33 cellular contexts compared by ENCODE assay signal in the genomic region with DNA sequence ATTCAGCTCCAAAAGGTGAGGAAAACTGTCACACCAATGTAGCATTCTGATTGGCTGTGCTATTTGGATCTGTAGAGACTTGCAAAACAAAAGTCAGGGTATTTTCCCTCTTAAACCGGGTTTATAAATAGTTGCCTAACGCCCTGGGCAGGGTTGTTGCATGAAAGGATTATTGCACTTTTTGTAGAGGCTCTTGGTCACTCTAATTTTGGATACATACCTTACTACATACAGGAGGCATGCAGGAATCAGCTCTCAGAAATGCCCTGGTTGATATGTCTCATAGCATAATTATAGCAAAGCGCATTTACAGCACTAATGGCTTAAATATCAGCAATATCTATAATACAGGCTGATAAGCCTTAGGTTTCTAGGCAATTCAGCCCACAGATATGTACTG.
"Had no signal": no experiment of that assay in that cellular context is flagged by ENCODE, and none has a peak within 500 bp of the region (broad histone marks: within the 10 kb centered on the region; RNA-seq: fewer than 3 reads in every experiment).

No MANE protein-coding gene starts in this region.

- ATAC-seq: activated CD8-positive, alpha-beta T cell treated with anti-CD3 and anti-CD28 coated beads for 36 hours; activated naive CD8-positive, alpha-beta T cell treated with anti-CD3 and anti-CD28 coated beads, Interleukin-2, amount 50 U/mL, for 24 hours; body of pancreas had no signal

- DNase-seq: activated B cell treated with CpG ODN at 0.5 μM for 24 hours; activated CD4-positive, alpha-beta memory T cell treated with anti-CD3 and anti-CD28 coated beads for 36 hours; activated CD4-positive, alpha-beta T cell treated with anti-CD3 and anti-CD28 coated beads for 4 hours; activated CD4-positive, alpha-beta T cell treated with anti-CD3 and anti-CD28 coated beads, Interleukin-2, amount 10 ng/mL, durations not matched to agents 24 days and 14 days; activated CD4-positive, alpha-beta T cell treated with anti-CD3 and anti-CD28 coated beads, Interleukin-2, amount 50 U/mL, for 1 hour; activated CD4-positive, alpha-beta T cell treated with anti-CD3 and anti-CD28 coated beads, Interleukin-2, amount 50 U/mL, for 4 hours; activated CD4-positive, CD25-positive, alpha-beta regulatory T cell treated with anti-CD3 and anti-CD28 coated beads, Interleukin-2, amount 50 U/mL, for 72 hours; activated CD8-positive, alpha-beta memory T cell treated with anti-CD3 and anti-CD28 coated beads, Interleukin-2, amount 50 U/mL, for 4 hours; activated CD8-positive, alpha-beta T cell treated with anti-CD3 and anti-CD28 coated beads for 36 hours; activated effector memory CD4-positive, alpha-beta T cell treated with Interleukin-2 at 50 U/mL for 16 hours; activated gamma-delta T cell; activated naive CD4-positive, alpha-beta T cell treated with anti-CD3 and anti-CD28 coated beads, Interleukin-2, amount 10 ng/mL, durations not matched to agents 7 days and 5 days; activated naive CD4-positive, alpha-beta T cell treated with Interleukin-2 at 50 U/mL for 16 hours; activated naive CD8-positive, alpha-beta T cell treated with anti-CD3 and anti-CD28 coated beads, Interleukin-2, amount 10 ng/mL, durations not matched to agents 7 days and 5 days; activated naive CD8-positive, alpha-beta T cell treated with anti-CD3 and anti-CD28 coated beads, Interleukin-2, amount 50 U/mL, for 24 hours; activated T-cell treated with anti-CD3 and anti-CD28 coated beads for 4 hours; activated T-cell treated with anti-CD3 and anti-CD28 coated beads, Interleukin-2, amount 50 U/mL, for 24 hours; activated T-cell treated with anti-CD3 and anti-CD28 coated beads, Interleukin-2, amount 50 U/mL, for 48 hours; amygdala; aorta; body of pancreas; brain microvascular endothelial cell; caudate nucleus; cerebellar nuclear complex; SW 1271; T-helper 1 cell; T-helper 2 cell; T-helper 9 cell had no signal

- FAIRE-seq: astrocyte, TTC549 had no signal

- H3K36me3 ChIP-seq: brain microvascular endothelial cell, breast epithelium, cardiac muscle cell had no signal

- H3K27ac ChIP-seq: body of pancreas, brain microvascular endothelial cell, breast epithelium, cardiac muscle cell, VCaP had no signal

- H3K4me3 ChIP-seq: body of pancreas, breast epithelium, cardiac muscle cell had no signal

- H3K27me3 ChIP-seq: body of pancreas, breast epithelium, cardiac muscle cell had no signal

- H3K9me3 ChIP-seq: body of pancreas, breast epithelium had no signal

- H3K4me1 ChIP-seq: body of pancreas, breast epithelium had no signal
